In genomic region chr4:48445704-48446103, GRCh38 we compare ENCODE assay signal across 8 cellular contexts. TPM values are rescaled to one million over a fixed set of nuclear protein-coding genes. Genes with fewer than 3 reads are reported as not detected.
DNase-seq lines count a peak whose midpoint lies in the region; ATAC-seq, FAIRE-seq and TF ChIP-seq lines count a peak whose summit lies in the region.

No MANE protein-coding gene starts in this region.

- ATAC-seq in A549 (no peak), T-helper 17 cell (no peak), sciatic nerve (no peak), esophagus mucosa (no peak)

- TF ChIP-seq POLR2A in A549 (IDR thresholded peaks at IDR 0.05; ENCODE audit: low read length) = no peak
- no peak for TF ChIP-seq POLR2A in GM12891 (IDR thresholded peaks at IDR 0.05; ENCODE audit: low read depth, low read length)

- FAIRE-seq in A549 (lab: Jason Lieb, UNC) (no peak), GM12891 (lab: Jason Lieb, UNC) (no peak)

- H3K27ac Mint-ChIP-seq in T-helper 17 cell = no peak overlapping the region

- WGBS in A549 (ENCODE audit: missing lambda C conversion rate) = 9% methylated on average over 3 of the region's 3 CpGs

- H3K4me3 Mint-ChIP-seq in T-helper 17 cell = no peak overlapping the region

- H3K4me1 ChIP-seq in A549 = no peaks in the 10 kb centered on the region

- no peak for TF ChIP-seq EP300 in A549 (IDR thresholded peaks at IDR 0.05)

- CTCF ChIA-PET in A549 (lab: Yijun Ruan, JAX) = interaction anchor here (0.7 to 0.9 kb wide), 2 partner anchors 10 to 31 kb away, joined by 3 to 4 read pairs; no protein-coding TSS in a partner anchor

- H3K36me3 Mint-ChIP-seq in T-helper 17 cell (ENCODE audit: low read depth) = no peaks in the 10 kb centered on the region

- TF ChIP-seq CTCF in A549 (IDR thresholded peaks at IDR 0.05) (peak; percentile 45), GM12865 (IDR thresholded peaks at IDR 0.05; ENCODE audit: insufficient read depth, low read depth, low read length, missing control alignments) (peak; percentile 42)

- POLR2A ChIA-PET in A549 (lab: Yijun Ruan, JAX) = no interaction called here

- no peaks in the 10 kb centered on the region for H3K9me3 ChIP-seq in A549
- no peaks in the 10 kb centered on the region for H3K9me3 ChIP-seq in T-helper 17 cell (ENCODE audit: control insufficient read depth, low read length, poor library complexity, severe bottlenecking)

- H3K27me3 Mint-ChIP-seq in T-helper 17 cell = peaks cover 14% of the 10 kb centered on the region

- H3K27ac ChIP-seq in A549 = no peak overlapping the region

- no peaks in the 10 kb centered on the region for H3K4me1 Mint-ChIP-seq in T-helper 17 cell

- H3K4me3 ChIP-seq in A549 (no peak overlapping the region), GM12865 (ENCODE audit: low read depth, low read length) (no peak overlapping the region)

- peak in 1 of 2 experiments; percentile 41; a peak in 2 of 5 replicates for TF ChIP-seq RAD21 in A549 (conservative IDR thresholded peaks at IDR 0.05 in 1 of 2, IDR thresholded peaks at IDR 0.05 in 1 of 2)

- no peak overlapping the region for H3K4me2 ChIP-seq in A549

- intact Hi-C loops in sciatic nerve (cut with DNase I) = no loop called here

- DNase-seq in A549 (ENCODE audit: low read depth in 1 of 2, low spot score in 1 of 2) (peak; percentile 3), GM12865 (ENCODE audit: low read depth) (peak; percentile 12), SW480 (ENCODE audit: low spot score) (peak; percentile 2), iris pigment epithelial cell (ENCODE audit: low read depth) (peak; percentile 14), T-helper 17 cell (no peak), GM12891 (ENCODE audit: insufficient read length, low spot score) (no peak), sciatic nerve (ENCODE audit: low spot score) (no peak)

TF ChIP-seq in A549, 52 proteins besides CTCF, POLR2A, EP300 and RAD21 (continues in another document):
- TF ChIP-seq FOXS1 (CRISPR knock-in tag; IDR thresholded peaks at IDR 0.05) (no peak), TP53 (CRISPR knock-in tag; IDR thresholded peaks at IDR 0.05) (no peak), MAZ (IDR thresholded peaks at IDR 0.05; ENCODE audit: borderline replicate concordance, low read depth, low read length) (no peak), RCOR1 (IDR thresholded peaks at IDR 0.05; ENCODE audit: low read depth, low read length) (no peak), ESRRA (IDR thresholded peaks at IDR 0.05; ENCODE audit: borderline replicate concordance, low read length) (no peak), PBX3 (IDR thresholded peaks at IDR 0.05) (no peak), RFX5 (IDR thresholded peaks at IDR 0.05) (no peak), RNF2 (IDR thresholded peaks at IDR 0.05; ENCODE audit: borderline replicate concordance, low read depth) (no peak), HES2 (IDR thresholded peaks at IDR 0.05) (no peak), RARB (CRISPR knock-in tag; IDR thresholded peaks at IDR 0.05) (no peak), GATA3 (IDR thresholded peaks at IDR 0.05; ENCODE audit: borderline replicate concordance) (no peak), FOSL2 (IDR thresholded peaks at IDR 0.05) (no peak), FOSL2 (CRISPR knock-in tag; IDR thresholded peaks at IDR 0.05) (no peak), ELK1 (IDR thresholded peaks at IDR 0.05; ENCODE audit: low read depth, low read length) (no peak), ZNF302 (CRISPR knock-in tag; IDR thresholded peaks at IDR 0.05) (no peak)

TF ChIP-seq in GM12891, 5 proteins besides CTCF, POLR2A, EP300 and RAD21:
- TF ChIP-seq SPI1 (IDR thresholded peaks at IDR 0.05; ENCODE audit: low read depth, low read length) (no peak), PAX5 (IDR thresholded peaks at IDR 0.05; ENCODE audit: insufficient read depth, low read length, severe bottlenecking) (no peak), POU2F2 (IDR thresholded peaks at IDR 0.05; ENCODE audit: low read depth, low read length) (no peak), TAF1 (IDR thresholded peaks at IDR 0.05; ENCODE audit: low read depth, low read length) (no peak)

RNA-seq across cellular contexts. Expression of gene SLC10A4, which starts 37.4 kb away (rescaled TPM):
- polyA plus RNA-seq in A549 (2011; rRNA removed) = 7.6 and 8.6 TPM in 2 replicates
- polyA plus RNA-seq in A549 (2012; cell fraction: cytosol; rRNA removed) = 9.2 and 13.1 TPM in 2 replicates
- polyA plus RNA-seq in A549 (2012; cell fraction: nucleus; rRNA removed) = 9.6 and 14.9 TPM in 2 replicates
- polyA plus RNA-seq in A549 (2017; fragmentation: RNase III; extraction: RNeasy Plus Mini Kit Qiagen cat#74134 plus additional on column Dnase treatment) = 4.3 to 5.6 TPM (median 5.0 TPM) in 3 replicates
- 8.2 and 8.8 TPM in 2 replicates for polyA minus RNA-seq in A549 (2011; rRNA and poly(A)+ RNA removed)
- total RNA-seq in T-helper 17 cell = not detected
- not detected for polyA plus RNA-seq in GM12891 (2012; ENCODE audit: low read depth, missing spikeins)
- not detected for total RNA-seq in sciatic nerve
- total RNA-seq in esophagus mucosa = not detected

RNA-seq across cellular contexts. Expression of gene ZAR1, which starts 44.3 kb away (rescaled TPM):
- polyA plus RNA-seq in A549 (2011; rRNA removed) (0.05 TPM in 1 of 2 replicates, not detected in the other), A549 (2017; fragmentation: RNase III; extraction: RNeasy Plus Mini Kit Qiagen cat#74134 plus additional on column Dnase treatment) (0.08 TPM in 1 of 3 replicates, not detected in the others)
- 0.12 and 0.13 TPM in 2 replicates for polyA plus RNA-seq in A549 (2012; cell fraction: cytosol; rRNA removed)
- 0.81 and 1.2 TPM in 2 replicates for polyA plus RNA-seq in A549 (2012; cell fraction: nucleus; rRNA removed)
- polyA minus RNA-seq in A549 (2011; rRNA and poly(A)+ RNA removed) = 0.24 and 0.95 TPM in 2 replicates
- total RNA-seq in T-helper 17 cell (not detected), sciatic nerve (not detected), esophagus mucosa (not detected)
- not detected for polyA plus RNA-seq in GM12891 (2012; ENCODE audit: low read depth, missing spikeins)

Comparison
In these comparisons a context has a peak if more than half of its experiments do, and no peak if none do; other contexts are left out.
1. DNase-seq: peak in A549 (2 of 2), GM12865 (single experiment), SW480 (single experiment) and iris pigment epithelial cell (single experiment); none in T-helper 17 cell (0 of 3), GM12891 (single experiment) and sciatic nerve (single experiment).